ENCODE assay signal across 8 cellular contexts in the genomic region with DNA sequence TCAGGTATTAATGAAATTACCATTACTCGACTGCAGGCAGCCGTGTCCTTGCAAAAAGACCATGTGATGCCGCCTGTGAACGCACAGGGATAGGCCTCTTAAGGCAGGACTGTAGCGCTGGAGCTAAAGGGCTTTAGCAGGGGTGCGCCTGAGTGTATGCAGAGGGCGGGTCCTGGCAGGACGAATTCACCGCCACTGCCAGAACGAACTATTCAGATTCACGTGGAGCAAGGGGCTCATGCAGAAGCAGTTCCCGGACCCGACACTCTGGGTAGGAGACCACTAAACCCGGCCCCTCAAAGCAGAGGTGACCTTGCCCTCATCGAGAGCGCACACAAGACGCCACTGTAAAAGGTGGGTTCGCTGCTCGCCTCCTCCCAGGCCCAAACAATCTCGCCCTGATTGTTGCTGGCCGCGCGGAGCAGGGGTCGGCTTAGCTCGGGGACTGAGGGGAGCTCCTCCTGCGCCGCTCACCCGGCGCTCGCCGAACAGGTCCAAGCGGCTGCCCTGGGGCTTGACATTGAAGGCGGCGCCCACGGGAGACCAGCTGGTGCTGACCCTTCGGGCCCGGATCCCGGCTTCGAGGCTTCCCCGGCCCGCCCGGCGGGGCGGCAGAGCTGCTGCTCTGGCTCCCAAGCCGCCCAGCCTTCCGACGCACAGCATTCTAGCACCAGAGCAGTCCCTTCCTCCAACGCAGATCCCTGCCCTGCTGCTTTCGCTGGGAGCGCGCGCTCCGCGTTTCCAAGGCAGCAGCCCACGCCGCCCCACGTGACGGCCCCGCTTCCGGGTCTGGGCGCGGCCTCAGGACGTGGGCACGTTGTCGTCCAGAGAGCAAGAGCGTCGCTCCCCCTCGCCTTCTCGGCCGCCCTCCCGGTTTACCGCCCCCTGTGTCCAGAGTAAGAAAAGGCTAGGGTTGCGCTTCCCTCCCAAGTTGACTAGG. TPM values are rescaled to one million over a fixed set of nuclear protein-coding genes. Genes with fewer than 3 reads are reported as not detected.
DNase-seq lines count a peak whose midpoint lies in the region; ATAC-seq and TF ChIP-seq lines count a peak whose summit lies in the region.

MIPEP (minus strand) TSS at position 743 of the 940 bp plus-strand sequence; CDS start at position 663, 80 bp downstream.

- WGBS in prostate gland = under 1% methylated on average over 61 of the region's 73 CpGs
- WGBS in urinary bladder = under 1% methylated on average over 73 of the region's 73 CpGs

- ATAC-seq in HG02840 (IDR thresholded peaks at IDR 0.05; ENCODE audit: low FRiP score, unreplicated experiment) = peak; percentile 94
- ATAC-seq in T-helper 17 cell = peak; percentile 97

- peaks cover 22% of the 10 kb centered on the region for H3K4me1 Mint-ChIP-seq in T-helper 17 cell

- H3K36me3 ChIP-seq in left ventricle myocardium inferior = peaks cover 14% of the 10 kb centered on the region
- no peaks in the 10 kb centered on the region for H3K36me3 ChIP-seq in prostate gland
- H3K36me3 ChIP-seq in urinary bladder (ENCODE audit: insufficient read depth) = no peaks in the 10 kb centered on the region

- H3K27ac ChIP-seq in left ventricle myocardium inferior (replicated peaks) = peak within 1 kb of the TSS; percentile 93
- H3K27ac ChIP-seq in prostate gland = peak within 1 kb of the TSS; percentile 77 to 83
- peak within 1 kb of the TSS; percentile 49 for H3K27ac ChIP-seq in urinary bladder (ENCODE audit: low read depth)

- in situ Hi-C loops in GM13976 (cut with MboI; ENCODE audit: low sequenced_read_pairs, unreplicated experiment) = loop anchor here (25.0 kb wide), 1 partner anchor 427 kb away; no protein-coding TSS in a partner anchor

- peak; percentile 77 for TF ChIP-seq POLR2A in prostate gland (IDR thresholded peaks at IDR 0.05)

- H3K27me3 Mint-ChIP-seq in T-helper 17 cell = no peaks in the 10 kb centered on the region

- peak within 1 kb of the TSS; percentile 83 for H3K27ac Mint-ChIP-seq in T-helper 17 cell

- H3K9me3 ChIP-seq in T-helper 17 cell (ENCODE audit: control insufficient read depth, low read length, poor library complexity, severe bottlenecking) (no peaks in the 10 kb centered on the region), left ventricle myocardium inferior (replicated peaks) (no peaks in the 10 kb centered on the region), prostate gland (no peaks in the 10 kb centered on the region)

- DNase-seq in GM13976 (ENCODE audit: low spot score) (peak; percentile 96), NCI-H146 (lab: John Stamatoyannopoulos, UW) (peak; percentile 91), T-helper 17 cell (peak; percentile 71 to 75 (median 74)), amygdala (lab: John Stamatoyannopoulos, UW) (peak; percentile 39 to 95 (median 89)), left ventricle myocardium inferior (peak; percentile 92), prostate gland (ENCODE audit: low spot score) (peak; percentile 92)

- H3K4me3 Mint-ChIP-seq in T-helper 17 cell = peak within 1 kb of the TSS; percentile 95

- intact Hi-C loops in left ventricle myocardium inferior (cut with micrococcal nuclease) = no loop called here
- intact Hi-C loops in prostate gland (cut with DNase I) = loop anchor here (5.0 kb wide), 1 partner anchor 422 kb away; no protein-coding TSS in a partner anchor

- H3K4me1 ChIP-seq in left ventricle myocardium inferior = peaks cover 23% of the 10 kb centered on the region
- no peaks in the 10 kb centered on the region for H3K4me1 ChIP-seq in prostate gland (replicated peaks)
- no peaks in the 10 kb centered on the region for H3K4me1 ChIP-seq in urinary bladder (ENCODE audit: insufficient read depth)

- no peaks in the 10 kb centered on the region for H3K27me3 ChIP-seq in left ventricle myocardium inferior (ENCODE audit: low read depth)
- H3K27me3 ChIP-seq in prostate gland (replicated peaks; ENCODE audit: insufficient read depth) = no peaks in the 10 kb centered on the region

- TF ChIP-seq CTCF in GM13976 (IDR thresholded peaks at IDR 0.05; ENCODE audit: borderline replicate concordance, control extremely low read depth, extremely low read depth, insufficient read depth, missing control alignments) (peak; percentile 88), left ventricle myocardium inferior (IDR thresholded peaks at IDR 0.05; ENCODE audit: borderline replicate concordance) (peak; percentile 85), prostate gland (IDR thresholded peaks at IDR 0.05) (peak; percentile 39 to 85 (median 64))

- H3K4me3 ChIP-seq in left ventricle myocardium inferior (peak within 1 kb of the TSS; percentile 98), prostate gland (peak within 1 kb of the TSS; percentile 81 to 82), urinary bladder (ENCODE audit: low read depth, low read length) (peak within 1 kb of the TSS; percentile 85)

- peaks cover 3% of the 10 kb centered on the region for H3K36me3 Mint-ChIP-seq in T-helper 17 cell (ENCODE audit: low read depth)

RNA-seq across cellular contexts. Expression of gene MIPEP, which starts in this region (rescaled TPM):
- 1 to 10 TPM; 7.5 to 9.2 TPM for total RNA-seq in T-helper 17 cell
- total RNA-seq in left ventricle myocardium inferior = 49.7 TPM
- total RNA-seq in prostate gland = 10 to 100 TPM; 26.2 to 27.1 TPM
- 12.6 TPM for total RNA-seq in urinary bladder
- polyA plus RNA-seq in urinary bladder = 16.6 TPM

Comparison
In these comparisons a context has a peak if more than half of its experiments do, and no peak if none do; other contexts are left out.
1. Peak in every context shown above with its lines: DNase-seq, ATAC-seq, H3K4me3 ChIP-seq and H3K27ac ChIP-seq.